In genomic region chr2:123438277-123439050, GRCh38 we compare ENCODE assay signal across 16 cellular contexts.
DNase-seq lines count a peak whose midpoint lies in the region; ATAC-seq, FAIRE-seq and TF ChIP-seq lines count a peak whose summit lies in the region.
"Had no signal": no experiment of that assay in that cellular context is flagged by ENCODE, and none has a peak within 500 bp of the region (broad histone marks: within the 10 kb centered on the region; RNA-seq: fewer than 3 reads in every experiment).

No MANE protein-coding gene starts in this region.

- no peak overlapping the region for H2AFZ ChIP-seq in hepatocyte
- no peak overlapping the region for H2AFZ ChIP-seq in PC-9
- H2AFZ ChIP-seq: GM23248 had no signal

- no peaks in the 10 kb centered on the region for H3F3A ChIP-seq in PC-9 (ENCODE audit: insufficient read depth, low read depth)

- H3K9ac ChIP-seq in kidney (ENCODE audit: low read length in 2 of 2): no peak overlapping the region
- H3K9ac ChIP-seq: BLaER1, GM23248 had no signal

- H4K20me1 ChIP-seq in hepatocyte (ENCODE audit: insufficient read depth, poor library complexity, severe bottlenecking) (no peaks in the 10 kb centered on the region), PC-9 (ENCODE audit: insufficient read depth) (no peaks in the 10 kb centered on the region)
- H4K20me1 ChIP-seq: BLaER1 had no signal

- 61% methylated on average over 1 of the region's 1 CpG for WGBS in hepatocyte (ENCODE audit: low lambda C conversion rate, missing lambda C conversion rate)

- no peak for ATAC-seq in SK-N-SH treated with all-trans-retinoic acid at 6 μM for 48 hours
- ATAC-seq: HCT116 had no signal

- POLR2A ChIA-PET in PC-9 (lab: Charles Lee; ENCODE audit: unreplicated experiment): no interaction called here

- peaks cover 6% of the 10 kb centered on the region for H3K4me1 ChIP-seq in hepatocyte (ENCODE audit: insufficient read depth)
- no peaks in the 10 kb centered on the region for H3K4me1 ChIP-seq in PC-9 (replicated peaks; ENCODE audit: insufficient read depth)
- no peaks in the 10 kb centered on the region for H3K4me1 ChIP-seq in kidney (ENCODE audit: control insufficient read depth in 1 of 2, insufficient read depth in 1 of 2, low read depth in 1 of 2, low read length in 2 of 2)
- H3K4me1 ChIP-seq: BLaER1 had no signal

- no peak overlapping the region for H3K4me3 ChIP-seq in hepatocyte
- H3K4me3 ChIP-seq in PC-9: no peak overlapping the region
- no peak overlapping the region for H3K4me3 ChIP-seq in kidney (ENCODE audit: low read length in 2 of 2)
- H3K4me3 ChIP-seq: BLaER1, GM23248 had no signal

- no peak for TF ChIP-seq CTCF in hepatocyte (IDR thresholded peaks at IDR 0.05; ENCODE audit: poor library complexity)
- no peak for TF ChIP-seq CTCF in PC-9 (conservative IDR thresholded peaks at IDR 0.05)
- TF ChIP-seq CTCF in kidney (IDR thresholded peaks at IDR 0.05; ENCODE audit: borderline replicate concordance, extremely low read depth, insufficient read depth): no peak

- H3K4me2 ChIP-seq in hepatocyte (no peak overlapping the region), PC-9 (no peak overlapping the region)
- H3K4me2 ChIP-seq: BLaER1 had no signal

- FAIRE-seq in kidney (lab: Jason Lieb, UNC): no peak
- FAIRE-seq: H54 had no signal

- no TSS peak for BruUV-seq in PC-9 (replicated peaks; lab: Mats Ljungman, UMichigan)

- H3K27ac ChIP-seq in hepatocyte (peak overlapping the region; percentile 5), PC-9 (no peak overlapping the region), kidney (ENCODE audit: low read depth in 2 of 2, low read length in 2 of 2) (no peak overlapping the region)
- H3K27ac ChIP-seq: BLaER1, GM23248 had no signal

- intact Hi-C loops in PC-9 (cut with micrococcal nuclease; ENCODE audit: unreplicated experiment): no loop called here
- intact Hi-C loops in kidney (cut with DNase I): no loop called here

- H3K27me3 ChIP-seq in hepatocyte (no peaks in the 10 kb centered on the region), PC-9 (ENCODE audit: insufficient read depth, low read depth) (no peaks in the 10 kb centered on the region)
- H3K27me3 ChIP-seq: BLaER1 had no signal

- DNase-seq in NCI-H446 treated with DMSO at 0.1 percent for 48 hours (lab: John Stamatoyannopoulos, UW) (peak; percentile 62), hepatocyte (ENCODE audit: low spot score) (peak; percentile 5), pons (ENCODE audit: low spot score) (peak; percentile 24), PC-9 (no peak), NCI-H748 (lab: John Stamatoyannopoulos, UW; ENCODE audit: unreplicated experiment) (no peak), kidney (no peak)
- DNase-seq: 8988T; AML-193; Calu3; CD8-positive, alpha-beta memory T cell; DMS 273 treated with DMSO at 0.1 percent for 48 hours; GM23248 had no signal

- no peaks in the 10 kb centered on the region for H3K9me3 ChIP-seq in hepatocyte (ENCODE audit: low read depth)
- no peaks in the 10 kb centered on the region; the same call in 1 of the 2 replicates for H3K9me3 ChIP-seq in PC-9 (ENCODE audit: insufficient read depth, low read depth)
- H3K9me3 ChIP-seq in kidney (ENCODE audit: control insufficient read depth in 1 of 2, low read length in 2 of 2): peaks cover 0 to 3% of the 10 kb centered on the region in 2 donors
- H3K9me3 ChIP-seq: BLaER1 had no signal

- CTCF ChIA-PET in PC-9 (lab: Charles Lee): no interaction called here

- H3K36me3 ChIP-seq in hepatocyte (replicated peaks; ENCODE audit: insufficient read depth, low read depth) (no peaks in the 10 kb centered on the region), PC-9 (ENCODE audit: low read depth) (no peaks in the 10 kb centered on the region), kidney (ENCODE audit: control insufficient read depth in 1 of 2, insufficient read depth in 2 of 2, low read length in 2 of 2) (no peaks in the 10 kb centered on the region)
- H3K36me3 ChIP-seq: BLaER1 had no signal

- H3K79me2 ChIP-seq in hepatocyte (no peaks in the 10 kb centered on the region), PC-9 (ENCODE audit: low read depth) (no peaks in the 10 kb centered on the region)

- no peaks in the 10 kb centered on the region for H3K9me2 ChIP-seq in hepatocyte (replicated peaks; ENCODE audit: insufficient read depth)
- H3K9me2 ChIP-seq in PC-9 (ENCODE audit: insufficient read depth): 0 out of 2 replicates have a peak, but pooled peaks cover 4% of the 10 kb centered on the region

TF ChIP-seq in SK-N-SH treated with all-trans-retinoic acid at 6 μM for 48 hours, 23 proteins besides CTCF, POLR2A, EP300 and RAD21:
- no peak for TF ChIP-seq TOX (CRISPR knock-in tag; IDR thresholded peaks at IDR 0.05; ENCODE audit: borderline replicate concordance)
- TF ChIP-seq TCF4 (CRISPR knock-in tag; IDR thresholded peaks at IDR 0.05; ENCODE audit: borderline replicate concordance): peak; percentile 89

Comparison
In these comparisons a context has a peak if more than half of its experiments do, and no peak if none do; other contexts are left out.
1. DNase-seq: peak in NCI-H446 treated with DMSO at 0.1 percent for 48 hours (single experiment), hepatocyte (single experiment) and pons (single experiment); none in PC-9 (0 of 2), NCI-H748 (single experiment) and kidney (single experiment).